In genomic region chr2:68363731-68364130, GRCh38 we compare ENCODE assay signal across 1 cellular context.
TF ChIP-seq lines count a peak whose summit lies in the region.

No MANE protein-coding gene starts in this region.

TF ChIP-seq in GM12878, 131 proteins besides CTCF, POLR2A, EP300 and RAD21:
- TF ChIP-seq REST (IDR thresholded peaks at IDR 0.05; ENCODE audit: low read depth, low read length) (no peak), SREBF1 (IDR thresholded peaks at IDR 0.05; ENCODE audit: low read length) (no peak), SIN3A (IDR thresholded peaks at IDR 0.05; ENCODE audit: low read depth, low read length) (no peak), ZSCAN29 (IDR thresholded peaks at IDR 0.05) (no peak), NBN (IDR thresholded peaks at IDR 0.05) (no peak), ATF7 (IDR thresholded peaks at IDR 0.05; ENCODE audit: low read depth) (peak; percentile 78), TCF3 (IDR thresholded peaks at IDR 0.05; ENCODE audit: borderline replicate concordance, insufficient read depth, low read depth, low read length) (no peak), HDGF (IDR thresholded peaks at IDR 0.05) (no peak), SMC3 (IDR thresholded peaks at IDR 0.05; ENCODE audit: borderline replicate concordance, low read length) (no peak), TAF1 (IDR thresholded peaks at IDR 0.05; ENCODE audit: borderline replicate concordance, low read depth, low read length) (no peak), MLLT1 (IDR thresholded peaks at IDR 0.05) (0 out of 2 replicates have a peak, but pooled peaks have one; percentile 16), PKNOX1 (IDR thresholded peaks at IDR 0.05) (no peak), USF2 (IDR thresholded peaks at IDR 0.05; ENCODE audit: borderline replicate concordance, low read depth, low read length) (no peak), NKRF (conservative IDR thresholded peaks at IDR 0.05) (no peak), SPI1 (IDR thresholded peaks at IDR 0.05; ENCODE audit: borderline replicate concordance, insufficient read depth, low read depth, low read length) (no peak), MEF2A (IDR thresholded peaks at IDR 0.05; ENCODE audit: insufficient read depth, low read depth, low read length) (0 out of 2 replicates have a peak, but pooled peaks have one; percentile 47), FOXK2 (IDR thresholded peaks at IDR 0.05) (no peak), SIX5 (IDR thresholded peaks at IDR 0.05; ENCODE audit: low read depth, low read length, severe bottlenecking) (no peak), RELA (IDR thresholded peaks at IDR 0.05; ENCODE audit: borderline replicate concordance, partially characterized antibody) (no peak), NFYA (IDR thresholded peaks at IDR 0.05; ENCODE audit: borderline replicate concordance, low read depth, low read length) (no peak), SRF (IDR thresholded peaks at IDR 0.05; ENCODE audit: low read depth in 2 of 2, low read length in 2 of 2) (0 out of 4 replicates have a peak, but pooled peaks of 1 of the 2 experiments have one; percentile 37), CEBPB (IDR thresholded peaks at IDR 0.05; ENCODE audit: borderline replicate concordance in 1 of 2, low read depth in 2 of 2, low read length in 2 of 2) (no peak), MXI1 (IDR thresholded peaks at IDR 0.05; ENCODE audit: low read depth, low read length) (no peak), PAX8 (IDR thresholded peaks at IDR 0.05) (no peak), MTA2 (IDR thresholded peaks at IDR 0.05; ENCODE audit: low read depth) (no peak), ZBTB40 (IDR thresholded peaks at IDR 0.05; ENCODE audit: borderline replicate concordance) (no peak), IKZF2 (IDR thresholded peaks at IDR 0.05) (no peak), ETV6 (conservative IDR thresholded peaks at IDR 0.05 in 1 of 2, IDR thresholded peaks at IDR 0.05 in 1 of 2; ENCODE audit: borderline replicate concordance in 1 of 2, low read depth in 1 of 2) (no peak), YY1 (IDR thresholded peaks at IDR 0.05; ENCODE audit: low read depth, low read length) (no peak), TCF7 (IDR thresholded peaks at IDR 0.05; ENCODE audit: borderline replicate concordance) (no peak), CBX3 (IDR thresholded peaks at IDR 0.05; ENCODE audit: borderline replicate concordance, low read depth) (no peak), NRF1 (conservative IDR thresholded peaks at IDR 0.05; ENCODE audit: low read depth, low read length) (no peak), JUNB (IDR thresholded peaks at IDR 0.05) (peak; percentile 18; the same call in 1 of the 2 replicates), ZNF384 (IDR thresholded peaks at IDR 0.05; ENCODE audit: borderline replicate concordance, low read depth, low read length) (no peak), ATF2 (IDR thresholded peaks at IDR 0.05; ENCODE audit: low read length) (0 out of 2 replicates have a peak, but pooled peaks have one; percentile 48), POU2F2 (IDR thresholded peaks at IDR 0.05; ENCODE audit: borderline replicate concordance, low read depth, low read length) (no peak), IRF5 (IDR thresholded peaks at IDR 0.05; ENCODE audit: borderline replicate concordance) (no peak), PAX5 (IDR thresholded peaks at IDR 0.05; ENCODE audit: borderline replicate concordance, low read depth, low read length) (no peak), ZNF217 (IDR thresholded peaks at IDR 0.05) (0 out of 2 replicates have a peak, but pooled peaks have one; percentile 5), BCLAF1 (IDR thresholded peaks at IDR 0.05) (no peak)
